22 cellular contexts compared by ENCODE assay signal in the genomic region with DNA sequence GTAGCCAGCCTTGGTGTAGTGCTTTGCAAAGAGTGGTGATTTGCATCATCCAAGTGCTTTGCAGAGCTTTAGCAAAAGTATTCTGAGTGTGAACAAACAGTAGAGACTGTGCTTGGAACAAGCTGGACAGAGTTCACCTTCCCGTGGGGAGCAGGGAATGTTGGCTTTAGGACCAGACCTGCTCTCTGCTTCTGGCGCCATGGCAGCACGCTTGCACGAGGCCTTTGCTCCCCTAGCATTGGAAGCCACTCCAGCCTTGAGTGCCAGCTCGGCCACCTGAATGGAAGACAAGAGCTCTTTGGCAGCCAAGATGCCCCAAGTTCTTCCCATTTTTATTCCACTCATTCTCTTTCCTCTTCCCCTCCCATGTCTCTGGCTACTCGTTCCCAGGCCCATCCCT.
DNase-seq lines count a peak whose midpoint lies in the region; ATAC-seq and TF ChIP-seq lines count a peak whose summit lies in the region.
"Had no signal": no experiment of that assay in that cellular context is flagged by ENCODE, and none has a peak within 500 bp of the region (broad histone marks: within the 10 kb centered on the region; RNA-seq: fewer than 3 reads in every experiment).

No MANE protein-coding gene starts in this region.

- H3K4me1 ChIP-seq in ACC112 (ENCODE audit: control insufficient read depth, insufficient read depth, low read length, unreplicated experiment) (peaks cover 44% of the 10 kb centered on the region), IMR-90 (ENCODE audit: control insufficient read depth, insufficient read depth, low read length) (peaks cover 17% of the 10 kb centered on the region), fibroblast of lung (ENCODE audit: control insufficient read depth, extremely low read depth, insufficient read depth, low read length) (peaks cover 27% of the 10 kb centered on the region), osteoblast (ENCODE audit: insufficient read depth, low read length) (peaks cover 50% of the 10 kb centered on the region)
- H3K4me1 ChIP-seq: Peyer's patch had no signal

- in situ Hi-C loops in IMR-90 (cut with MboI; ENCODE audit: low sequenced_read_pairs): no loop called here
- in situ Hi-C loops in ACHN (cut with HindIII; ENCODE audit: low pct_ligation_motif_present, low pct_unique_long_range_greater_than_20kb, low sequenced_read_pairs): no loop called here

- H2BK120ac ChIP-seq in IMR-90 (ENCODE audit: low read depth, low read length): peak overlapping the region; percentile 35

- intact Hi-C loops in IMR-90 (cut with micrococcal nuclease): no loop called here

- H3K27ac ChIP-seq in ACC112 (ENCODE audit: low read depth, low read length) (peak overlapping the region; percentile 95), IMR-90 (ENCODE audit: insufficient read depth, low read length) (no peak overlapping the region), fibroblast of lung (ENCODE audit: insufficient read depth, low read length) (peak overlapping the region; percentile 89), osteoblast (ENCODE audit: low read depth, low read length) (peak overlapping the region; percentile 85)
- H3K27ac ChIP-seq: C4-2B, Peyer's patch had no signal

- H4K5ac ChIP-seq in IMR-90 (ENCODE audit: low read depth, low read length): no peak overlapping the region

- no peak for ATAC-seq in IMR-90 (ENCODE audit: low read depth)
- ATAC-seq: CD8-positive, alpha-beta T cell; HCT116; SK-N-SH treated with all-trans-retinoic acid at 6 μM for 48 hours had no signal

- no peak overlapping the region for H3K56ac ChIP-seq in IMR-90 (ENCODE audit: extremely low read depth, insufficient read depth, low read length)

- H2AK9ac ChIP-seq in IMR-90 (replicated peaks; ENCODE audit: low read depth, low read length, poor library complexity): no peak overlapping the region

- H4K91ac ChIP-seq in IMR-90 (ENCODE audit: insufficient read depth, low read depth, low read length): peak overlapping the region; percentile 34; the same call in 1 of the 2 replicates

- H2AK5ac ChIP-seq in IMR-90 (ENCODE audit: low read depth, low read length): peak overlapping the region; percentile 54; the same call in 1 of the 2 replicates

- H3K9me3 ChIP-seq in IMR-90 (ENCODE audit: control insufficient read depth, insufficient read depth, low read length): no peaks in the 10 kb centered on the region
- no peaks in the 10 kb centered on the region for H3K9me3 ChIP-seq in fibroblast of lung (ENCODE audit: control insufficient read depth, insufficient read depth, low read depth, low read length)
- H3K9me3 ChIP-seq in osteoblast (ENCODE audit: low read depth, low read length): no peaks in the 10 kb centered on the region
- H3K9me3 ChIP-seq: MG63, Peyer's patch had no signal

- TF ChIP-seq POLR2A in IMR-90 (IDR thresholded peaks at IDR 0.05; ENCODE audit: low read depth, low read length): no peak

- H3K4me3 ChIP-seq in ACC112 (ENCODE audit: low read depth, low read length): 0 out of 2 replicates have a peak overlapping the region, but pooled peaks have one; percentile 39
- no peak overlapping the region for H3K4me3 ChIP-seq in IMR-90 (ENCODE audit: insufficient read depth, low read depth, low read length)
- no peak overlapping the region for H3K4me3 ChIP-seq in fibroblast of lung (replicated peaks in 1 of 4; ENCODE audit: control extremely low read depth in 1 of 4, insufficient read depth in 1 of 4, low read depth in 3 of 4, low read length in 4 of 4)
- H3K4me3 ChIP-seq in osteoblast (ENCODE audit: insufficient read depth, low read length): no peak overlapping the region
- H3K4me3 ChIP-seq: MG63, Peyer's patch had no signal

- TF ChIP-seq RAD21 in IMR-90 (IDR thresholded peaks at IDR 0.05; ENCODE audit: low read length): no peak

- no peaks in the 10 kb centered on the region for H3K36me3 ChIP-seq in ACC112 (ENCODE audit: insufficient read depth, low read length)
- no peaks in the 10 kb centered on the region for H3K36me3 ChIP-seq in IMR-90 (ENCODE audit: control insufficient read depth, insufficient read depth, low read length)
- H3K36me3 ChIP-seq in fibroblast of lung (ENCODE audit: control insufficient read depth, insufficient read depth, low read length): no peaks in the 10 kb centered on the region
- no peaks in the 10 kb centered on the region for H3K36me3 ChIP-seq in osteoblast (ENCODE audit: insufficient read depth, low read length)
- H3K36me3 ChIP-seq: MG63, Peyer's patch had no signal

- H3K4ac ChIP-seq in IMR-90 (ENCODE audit: low read depth, low read length): peak overlapping the region; percentile 53

- TF ChIP-seq CTCF in IMR-90 (conservative IDR thresholded peaks at IDR 0.05; ENCODE audit: low read depth, low read length) (no peak), fibroblast of lung (conservative IDR thresholded peaks at IDR 0.05 in 1 of 2, IDR thresholded peaks at IDR 0.05 in 1 of 2; ENCODE audit: low read depth in 1 of 2, low read length in 2 of 2) (no peak), osteoblast (IDR thresholded peaks at IDR 0.05; ENCODE audit: extremely low read depth, low read depth, low read length) (no peak)

- CTCF ChIA-PET in IMR-90 (lab: Yijun Ruan, JAX): no interaction called here

- POLR2A ChIA-PET in IMR-90 (lab: Charles Lee; ENCODE audit: unreplicated experiment): no interaction called here

- no peak overlapping the region for H3K9ac ChIP-seq in IMR-90 (ENCODE audit: low read depth, low read length)
- H3K9ac ChIP-seq in fibroblast of lung (ENCODE audit: insufficient read depth, low read length): no peak overlapping the region

- H3K79me2 ChIP-seq in ACC112 (ENCODE audit: control insufficient read depth, insufficient read depth, low read length, unreplicated experiment) (no peaks in the 10 kb centered on the region), fibroblast of lung (ENCODE audit: control insufficient read depth, insufficient read depth, low read length) (no peaks in the 10 kb centered on the region), osteoblast (ENCODE audit: insufficient read depth, low read length) (no peaks in the 10 kb centered on the region)

- no peaks in the 10 kb centered on the region for H3K79me1 ChIP-seq in IMR-90 (ENCODE audit: low read depth in 1 of 2, low read length in 2 of 2)

- no peak overlapping the region for H4K8ac ChIP-seq in IMR-90 (ENCODE audit: low read depth in 2 of 2, low read length in 2 of 2)

- no peak overlapping the region for H2AFZ ChIP-seq in ACC112 (ENCODE audit: low read length, unreplicated experiment)
- no peak overlapping the region for H2AFZ ChIP-seq in IMR-90 (replicated peaks; ENCODE audit: low read length, poor library complexity)
- no peak overlapping the region for H2AFZ ChIP-seq in fibroblast of lung (ENCODE audit: low read length)
- no peak overlapping the region for H2AFZ ChIP-seq in osteoblast (ENCODE audit: low read length)

- DNase-seq in IMR-90: peak; percentile 13
- DNase-seq in fibroblast of lung (ENCODE audit: low read depth in 2 of 2): peak in 1 of 2 donors; percentile 18
- DNase-seq in osteoblast (ENCODE audit: insufficient read length, low spot score, missing footprints): no peak
- no peak for DNase-seq in ACHN
- no peak for DNase-seq in NCI-H187 treated with DMSO at 0.1 percent for 48 hours (lab: John Stamatoyannopoulos, UW)
- no peak for DNase-seq in stimulated activated CD4-positive, alpha-beta T cell treated with anti-CD3 and anti-CD28 coated beads, Interleukin-4, amount 100 ng/mL, for 1 hour
- no peak for DNase-seq in activated naive CD4-positive, alpha-beta T cell treated with Interleukin-2 at 50 U/mL for 16 hours
- DNase-seq: Caco-2; CD8-positive, alpha-beta T cell; KG1; MG63; NCI-H1105 treated with DMSO at 0.1 percent for 48 hours; NCI-H146; NCI-H2029; NCI-H226; NCI-H510A; NCI-H69; Peyer's patch had no signal

- BruUV-seq in IMR-90 (replicated peaks; lab: Mats Ljungman, UMichigan): no TSS peak

- peak overlapping the region; percentile 15 for H2BK5ac ChIP-seq in IMR-90 (ENCODE audit: low read depth, low read length, poor library complexity, severe bottlenecking)

- H3K27me3 ChIP-seq in ACC112 (ENCODE audit: insufficient read depth, low read length) (no peaks in the 10 kb centered on the region), IMR-90 (ENCODE audit: control insufficient read depth, insufficient read depth, low read length) (no peaks in the 10 kb centered on the region), fibroblast of lung (ENCODE audit: control insufficient read depth, insufficient read depth, low read length) (no peaks in the 10 kb centered on the region), osteoblast (ENCODE audit: insufficient read depth, low read length) (no peaks in the 10 kb centered on the region)
- H3K27me3 ChIP-seq: MG63, Peyer's patch had no signal

- peak overlapping the region; percentile 4; the same call in 1 of the 2 replicates for H3K23ac ChIP-seq in IMR-90 (ENCODE audit: low read depth, low read length)

- no peak overlapping the region for H3K18ac ChIP-seq in IMR-90 (ENCODE audit: low read depth, low read length)

- peak overlapping the region; percentile 67 for H2BK20ac ChIP-seq in IMR-90 (ENCODE audit: low read depth, low read length)

- peaks cover 12% of the 10 kb centered on the region for H3K9me1 ChIP-seq in IMR-90 (ENCODE audit: insufficient read depth, low read length)

- WGBS in IMR-90 (ENCODE audit: extremely low coverage in 2 of 2, insufficient read length in 1 of 2), 2 experiments: 90% methylated on average over 6 of the region's 6 CpGs; no CpG with 5 or more reads in 1 of the 2 experiments

- dilution Hi-C loops in IMR-90 (cut with HindIII; ENCODE audit: low sequenced_read_pairs, unreplicated experiment): no loop called here

- H3K14ac ChIP-seq in IMR-90 (replicated peaks; ENCODE audit: low read depth, low read length): peak overlapping the region; percentile 62

- peak overlapping the region; percentile 20; the same call in 1 of the 3 replicates for H2BK15ac ChIP-seq in IMR-90 (ENCODE audit: low read depth, low read length)

- H3K4me2 ChIP-seq in IMR-90 (ENCODE audit: low read depth, low read length) (no peak overlapping the region), fibroblast of lung (ENCODE audit: extremely low read depth, insufficient read depth, low read length) (no peak overlapping the region), osteoblast (ENCODE audit: insufficient read depth, low read length) (no peak overlapping the region)

- H4K20me1 ChIP-seq in IMR-90 (ENCODE audit: insufficient read depth, low read length) (peaks cover 4% of the 10 kb centered on the region; the same call in 1 of the 2 replicates), fibroblast of lung (ENCODE audit: control insufficient read depth, extremely low read depth, insufficient read depth, low read length) (no peaks in the 10 kb centered on the region), osteoblast (ENCODE audit: insufficient read depth, low read length) (no peaks in the 10 kb centered on the region)

TF ChIP-seq in IMR-90, 13 proteins besides CTCF, POLR2A, EP300 and RAD21 (continues in another document):
- TF ChIP-seq MAZ (IDR thresholded peaks at IDR 0.05; ENCODE audit: borderline replicate concordance, low read depth, low read length) (no peak), FOS (IDR thresholded peaks at IDR 0.05; ENCODE audit: low read depth, low read length) (no peak), BHLHE40 (IDR thresholded peaks at IDR 0.05; ENCODE audit: low read depth, low read length) (no peak)
